In genomic region chr2:205687018-205687956, GRCh38 we compare ENCODE assay signal across 12 cellular contexts. TPM values are rescaled to one million over a fixed set of nuclear protein-coding genes. Genes with fewer than 3 reads are reported as not detected.
DNase-seq lines count a peak whose midpoint lies in the region; ATAC-seq, FAIRE-seq and TF ChIP-seq lines count a peak whose summit lies in the region.
"Had no signal": no experiment of that assay in that cellular context is flagged by ENCODE, and none has a peak within 500 bp of the region (broad histone marks: within the 10 kb centered on the region; RNA-seq: fewer than 3 reads in every experiment).

No MANE protein-coding gene starts in this region.

- H3K27ac ChIP-seq in keratinocyte (ENCODE audit: control insufficient read depth, insufficient read depth, low read length) (peak overlapping the region; percentile 73), substantia nigra (ENCODE audit: low read depth, low read length, poor library complexity, severe bottlenecking) (peak overlapping the region; percentile 83)
- H3K27ac ChIP-seq: RWPE1 had no signal

- CTCF ChIA-PET in activated CD4-positive, alpha-beta T cell treated with anti-CD3 and anti-CD28 coated beads for 36 hours (lab: Charles Lee): interaction anchor here (0.8 to 1.3 kb wide), 3 partner anchors 8 to 49 kb away, joined by 4 to 5 read pairs (median 4); no protein-coding TSS in a partner anchor
- CTCF ChIA-PET in T-cell (lab: Charles Lee): interaction anchor here in 1 of 2 donors (1.5 kb wide), 1 partner anchor 9 kb away, joined by 5 read pairs; no protein-coding TSS in a partner anchor

- no peaks in the 10 kb centered on the region for H3K9me3 Mint-ChIP-seq in activated CD4-positive, alpha-beta T cell treated with anti-CD3 and anti-CD28 coated beads, Interleukin-2, amount 10 ng/mL, durations not matched to agents 24 days and 14 days
- no peaks in the 10 kb centered on the region for H3K9me3 Mint-ChIP-seq in activated CD4-positive, alpha-beta T cell treated with anti-CD3 and anti-CD28 coated beads for 36 hours (ENCODE audit: low read depth)
- H3K9me3 Mint-ChIP-seq in T-cell: no peaks in the 10 kb centered on the region

- POLR2A ChIA-PET in activated CD4-positive, alpha-beta T cell treated with anti-CD3 and anti-CD28 coated beads for 36 hours (lab: Charles Lee): no interaction called here
- POLR2A ChIA-PET in T-cell (lab: Charles Lee): no interaction called here

- peak; percentile 52 for FAIRE-seq in keratinocyte (lab: Jason Lieb, UNC)
- FAIRE-seq in GM12892 (lab: Jason Lieb, UNC): no peak
- FAIRE-seq: GM18507 had no signal

- no peak for TF ChIP-seq POLR2A in GM12892 (IDR thresholded peaks at IDR 0.05; ENCODE audit: low read depth, low read length)

- peak overlapping the region; percentile 14 for H3K27ac Mint-ChIP-seq in activated CD4-positive, alpha-beta T cell treated with anti-CD3 and anti-CD28 coated beads, Interleukin-2, amount 10 ng/mL, durations not matched to agents 24 days and 14 days
- no peak overlapping the region for H3K27ac Mint-ChIP-seq in activated CD4-positive, alpha-beta T cell treated with anti-CD3 and anti-CD28 coated beads for 36 hours
- H3K27ac Mint-ChIP-seq in T-cell: no peak overlapping the region

- H3K27me3 ChIP-seq in keratinocyte (ENCODE audit: control insufficient read depth, extremely low read depth, insufficient read depth, low read length): no peaks in the 10 kb centered on the region

- H3K27me3 Mint-ChIP-seq in activated CD4-positive, alpha-beta T cell treated with anti-CD3 and anti-CD28 coated beads, Interleukin-2, amount 10 ng/mL, durations not matched to agents 24 days and 14 days: peaks cover 65% of the 10 kb centered on the region
- peaks cover 50% of the 10 kb centered on the region for H3K27me3 Mint-ChIP-seq in activated CD4-positive, alpha-beta T cell treated with anti-CD3 and anti-CD28 coated beads for 36 hours
- H3K27me3 Mint-ChIP-seq in T-cell: peaks cover 46 to 56% of the 10 kb centered on the region in 2 donors

- peaks cover 34% of the 10 kb centered on the region for H3K4me1 Mint-ChIP-seq in activated CD4-positive, alpha-beta T cell treated with anti-CD3 and anti-CD28 coated beads, Interleukin-2, amount 10 ng/mL, durations not matched to agents 24 days and 14 days
- peaks cover 18% of the 10 kb centered on the region for H3K4me1 Mint-ChIP-seq in activated CD4-positive, alpha-beta T cell treated with anti-CD3 and anti-CD28 coated beads for 36 hours
- peaks cover 7 to 36% (median 24%) of the 10 kb centered on the region in 3 donors for H3K4me1 Mint-ChIP-seq in T-cell

- H3K9ac ChIP-seq in keratinocyte (ENCODE audit: control insufficient read depth, extremely low read depth, insufficient read depth, low read length): peak overlapping the region; percentile 90

- TF ChIP-seq CTCF in astrocyte of the cerebellum (IDR thresholded peaks at IDR 0.05; ENCODE audit: low read depth, low read length, missing control alignments) (no peak), keratinocyte (optimal IDR thresholded peaks at IDR 0.05 in 1 of 3, IDR thresholded peaks at IDR 0.05 in 1 of 3, conservative IDR thresholded peaks at IDR 0.05 in 1 of 3; ENCODE audit: extremely low read depth in 1 of 3, insufficient read depth in 2 of 3, low read length in 3 of 3) (no peak)

- H3K79me2 ChIP-seq in keratinocyte (ENCODE audit: control insufficient read depth, insufficient read depth, low read length): peaks cover 84% of the 10 kb centered on the region

- dilution Hi-C loops in keratinocyte (cut with MboI; ENCODE audit: extremely low pct_ligation_motif_present, low sequenced_read_pairs): no loop called here

- no peak for DNase-seq in activated CD4-positive, alpha-beta T cell treated with anti-CD3 and anti-CD28 coated beads, Interleukin-2, amount 10 ng/mL, durations not matched to agents 24 days and 14 days
- DNase-seq in activated CD4-positive, alpha-beta T cell treated with anti-CD3 and anti-CD28 coated beads for 36 hours: no peak
- DNase-seq in astrocyte of the cerebellum (ENCODE audit: low read depth) (no peak), keratinocyte (ENCODE audit: low read depth, low spot score) (no peak), substantia nigra (lab: John Stamatoyannopoulos, UW) (peak in 5 of 49 donors; percentile 16 to 55 (median 30)), T-cell (no peak), GM12892 (ENCODE audit: insufficient read length) (no peak)
- DNase-seq: activated T-cell treated with anti-CD3 and anti-CD28 coated beads, Interleukin-2, amount 50 U/mL, for 1 hour; MV-4-11 had no signal

- in situ Hi-C loops in astrocyte of the cerebellum (cut with HindIII; ENCODE audit: low sequenced_read_pairs): no loop called here

- H3K4me3 ChIP-seq in astrocyte of the cerebellum (ENCODE audit: low read depth, low read length) (peak overlapping the region; percentile 83), keratinocyte (ENCODE audit: control insufficient read depth in 2 of 3, extremely low read depth in 1 of 3, insufficient read depth in 2 of 3, low read depth in 1 of 3, low read length in 3 of 3) (peak overlapping the region in 1 of 3 experiments; percentile 83)

- no peak overlapping the region for H2AFZ ChIP-seq in keratinocyte (ENCODE audit: control insufficient read depth, low read length)

- peaks cover 42% of the 10 kb centered on the region for H3K4me1 ChIP-seq in keratinocyte (ENCODE audit: control insufficient read depth, extremely low read depth, insufficient read depth, low read length)

- no peaks in the 10 kb centered on the region for H3K36me3 ChIP-seq in keratinocyte (ENCODE audit: control insufficient read depth in 2 of 2, extremely low read depth in 1 of 2, insufficient read depth in 2 of 2, low read length in 2 of 2)

- intact Hi-C loops in activated CD4-positive, alpha-beta T cell treated with anti-CD3 and anti-CD28 coated beads, Interleukin-2, amount 10 ng/mL, durations not matched to agents 24 days and 14 days (cut with micrococcal nuclease): loop anchor here (2.0 to 10.0 kb wide), 5 partner anchors 14 to 1582 kb away; no protein-coding TSS in a partner anchor
- intact Hi-C loops in activated CD4-positive, alpha-beta T cell treated with anti-CD3 and anti-CD28 coated beads for 36 hours (cut with DNase I, micrococcal nuclease): no loop called here

- H3K9me1 ChIP-seq in keratinocyte (ENCODE audit: control insufficient read depth, extremely low read depth, insufficient read depth, low read length): peaks cover 2% of the 10 kb centered on the region

- peaks cover 2% of the 10 kb centered on the region for H4K20me1 ChIP-seq in keratinocyte (ENCODE audit: control insufficient read depth, extremely low read depth, insufficient read depth, low read length)

- peak overlapping the region; percentile 72 for H3K4me2 ChIP-seq in keratinocyte (ENCODE audit: control insufficient read depth, extremely low read depth, insufficient read depth, low read depth, low read length)

- H3K36me3 Mint-ChIP-seq in activated CD4-positive, alpha-beta T cell treated with anti-CD3 and anti-CD28 coated beads, Interleukin-2, amount 10 ng/mL, durations not matched to agents 24 days and 14 days (ENCODE audit: low read depth): peaks cover 28% of the 10 kb centered on the region
- H3K36me3 Mint-ChIP-seq in activated CD4-positive, alpha-beta T cell treated with anti-CD3 and anti-CD28 coated beads for 36 hours (ENCODE audit: low read depth): no peaks in the 10 kb centered on the region
- H3K36me3 Mint-ChIP-seq in T-cell: no peaks in the 10 kb centered on the region

- ATAC-seq in activated CD4-positive, alpha-beta T cell treated with anti-CD3 and anti-CD28 coated beads for 36 hours: no peak
- ATAC-seq in GM19463 (IDR thresholded peaks at IDR 0.05; ENCODE audit: unreplicated experiment): no peak
- ATAC-seq in T-cell (replicated peaks in 1 of 4): no peak

- peak overlapping the region; percentile 86 for H3K4me3 Mint-ChIP-seq in activated CD4-positive, alpha-beta T cell treated with anti-CD3 and anti-CD28 coated beads, Interleukin-2, amount 10 ng/mL, durations not matched to agents 24 days and 14 days
- H3K4me3 Mint-ChIP-seq in activated CD4-positive, alpha-beta T cell treated with anti-CD3 and anti-CD28 coated beads for 36 hours: no peak overlapping the region
- H3K4me3 Mint-ChIP-seq in T-cell: peak overlapping the region in 1 of 3 donors; percentile 78

- H3K9me3 ChIP-seq in keratinocyte (ENCODE audit: control insufficient read depth, low read depth, low read length): no peaks in the 10 kb centered on the region

RNA-seq across cellular contexts. Expression of gene NRP2, which starts 5.0 kb away (rescaled TPM):
- total RNA-seq in activated CD4-positive, alpha-beta T cell treated with anti-CD3 and anti-CD28 coated beads, Interleukin-2, amount 10 ng/mL, durations not matched to agents 24 days and 14 days: 61.0 and 64.4 TPM in 2 replicates
- total RNA-seq in activated CD4-positive, alpha-beta T cell treated with anti-CD3 and anti-CD28 coated beads for 36 hours: 1 to 10 TPM; 1.5 to 3.8 TPM
- polyA plus RNA-seq in keratinocyte: 9.1 to 20.6 TPM (median 20.6 TPM) in 3 replicates
- 19.9 TPM for polyA plus RNA-seq in keratinocyte (2011; ENCODE audit: low read depth)
- polyA plus RNA-seq in keratinocyte (2011; cell fraction: cytosol; rRNA removed): 4.6 and 8.2 TPM in 2 replicates
- 30.5 and 32.6 TPM in 2 replicates for polyA plus RNA-seq in keratinocyte (2011; cell fraction: nucleus; rRNA removed)
- 14.4 and 18.2 TPM in 2 replicates for polyA plus RNA-seq in keratinocyte (2012; ENCODE audit: low replicate concordance)
- polyA minus RNA-seq in keratinocyte: 21.0 to 56.7 TPM (median 47.5 TPM) in 3 replicates
- 8.6 TPM for polyA minus RNA-seq in keratinocyte (2011; cell fraction: cytosol; rRNA and poly(A)+ RNA removed)
- polyA minus RNA-seq in keratinocyte (2011; cell fraction: nucleus; rRNA and poly(A)+ RNA removed): 30.6 and 49.4 TPM in 2 replicates
- total RNA-seq in T-cell: 1 to 10 TPM in 1 of 5 donors, under 1 TPM in 2, not detected in 2; 0.85 to 1.1 (median 0.93) TPM
- 1.1 TPM for polyA plus RNA-seq in GM12892 (2012; ENCODE audit: missing spikeins)

Comparison
In these comparisons a context has a peak if more than half of its experiments do, and no peak if none do; other contexts are left out.
1. RNA of gene NRP2, which starts 5.0 kb away (total RNA-seq): 61.0 to 64.4 TPM in activated CD4-positive, alpha-beta T cell treated with anti-CD3 and anti-CD28 coated beads, Interleukin-2, amount 10 ng/mL, durations not matched to agents 24 days and 14 days; 1.5 to 3.8 TPM in activated CD4-positive, alpha-beta T cell treated with anti-CD3 and anti-CD28 coated beads for 36 hours and 0.85 to 1.1 TPM in T-cell; every median in the first group is over 10 times any median in the second.